8 cellular contexts compared by ENCODE assay signal in genomic region chr5:88502179-88503064, GRCh38.
DNase-seq lines count a peak whose midpoint lies in the region; ATAC-seq and TF ChIP-seq lines count a peak whose summit lies in the region.

No MANE protein-coding gene starts in this region.

- H3K4me1 Mint-ChIP-seq in IgD-negative memory B cell: peaks cover 8 to 10% (median 9%) of the 10 kb centered on the region in 3 donors
- no peaks in the 10 kb centered on the region for H3K4me1 Mint-ChIP-seq in MCF 10A (ENCODE audit: insufficient read depth, unreplicated experiment)
- peaks cover 5 to 21% (median 16%) of the 10 kb centered on the region in 3 donors for H3K4me1 Mint-ChIP-seq in naive B cell

- peak; percentile 49 for DNase-seq in GM12865 (ENCODE audit: low read depth)
- DNase-seq in MCF 10A (ENCODE audit: unreplicated experiment): peak; percentile 7
- DNase-seq in naive B cell: peak; percentile 2
- DNase-seq in SIG-M5 treated with dmso at 0.1 percent for 504 hours (lab: John Stamatoyannopoulos, UW; ENCODE audit: unreplicated experiment): no peak
- DNase-seq in NCI-H1417 treated with DMSO at 0.1 percent for 48 hours (lab: John Stamatoyannopoulos, UW): no peak
- no peak for DNase-seq in NCI-H510A treated with DMSO at 0.1 percent for 48 hours (lab: John Stamatoyannopoulos, UW)

- H3K9me3 Mint-ChIP-seq in IgD-negative memory B cell (no peaks in the 10 kb centered on the region), MCF 10A (ENCODE audit: unreplicated experiment) (no peaks in the 10 kb centered on the region), naive B cell (no peaks in the 10 kb centered on the region)

- intact Hi-C loops in MCF 10A (cut with micrococcal nuclease): no loop called here

- peak overlapping the region; percentile 83 to 93 (median 92) for H3K4me3 Mint-ChIP-seq in IgD-negative memory B cell
- H3K4me3 Mint-ChIP-seq in MCF 10A (ENCODE audit: unreplicated experiment): peak overlapping the region; percentile 36
- H3K4me3 Mint-ChIP-seq in naive B cell: peak overlapping the region; percentile 81 to 95 (median 92)

- peak; percentile 93 for ATAC-seq in GM21526 (IDR thresholded peaks at IDR 0.05; ENCODE audit: low FRiP score, unreplicated experiment)
- ATAC-seq in naive B cell (ENCODE audit: low read depth in 2 of 2): peak; percentile 63 to 67

- peak overlapping the region in 1 of 3 donors; percentile 37 for H3K27ac Mint-ChIP-seq in IgD-negative memory B cell
- no peak overlapping the region for H3K27ac Mint-ChIP-seq in MCF 10A (ENCODE audit: low read depth, unreplicated experiment)
- H3K27ac Mint-ChIP-seq in naive B cell: peak overlapping the region in 5 of 6 donors; percentile 5 to 89 (median 58)

- TF ChIP-seq CTCF in GM12865 (IDR thresholded peaks at IDR 0.05; ENCODE audit: insufficient read depth, low read depth, low read length, missing control alignments): no peak
- TF ChIP-seq CTCF in MCF 10A (IDR thresholded peaks at IDR 0.05; ENCODE audit: unreplicated experiment): no peak

- H3K36me3 Mint-ChIP-seq in IgD-negative memory B cell (no peaks in the 10 kb centered on the region), MCF 10A (ENCODE audit: insufficient read depth, unreplicated experiment) (no peaks in the 10 kb centered on the region), naive B cell (no peaks in the 10 kb centered on the region)

- CTCF ChIA-PET in MCF 10A (lab: Yijun Ruan, JAX): no interaction called here

- H3K4me3 ChIP-seq in GM12865 (ENCODE audit: low read depth, low read length): peak overlapping the region; percentile 57

- BruUV-seq in MCF 10A (replicated peaks; lab: Mats Ljungman, UMichigan): no TSS peak

- POLR2A ChIA-PET in MCF 10A (lab: Yijun Ruan, JAX): no interaction called here

- peaks cover 2% of the 10 kb centered on the region for H3K27me3 Mint-ChIP-seq in IgD-negative memory B cell
- peaks cover 64% of the 10 kb centered on the region for H3K27me3 Mint-ChIP-seq in MCF 10A (ENCODE audit: insufficient read depth, unreplicated experiment)
- H3K27me3 Mint-ChIP-seq in naive B cell: peaks cover 4 to 18% (median 15%) of the 10 kb centered on the region in 3 donors

Comparison
In these comparisons a context has a peak if more than half of its experiments do, and no peak if none do; other contexts are left out.
1. DNase-seq: peak in GM12865 (single experiment), MCF 10A (single experiment) and naive B cell (single experiment); none in SIG-M5 treated with dmso at 0.1 percent for 504 hours (single experiment), NCI-H1417 treated with DMSO at 0.1 percent for 48 hours (single experiment) and NCI-H510A treated with DMSO at 0.1 percent for 48 hours (single experiment).
2. H3K4me3 Mint-ChIP-seq: peak in every context shown above with its lines; median percentile 92 in IgD-negative memory B cell; 92 in naive B cell; 36 in MCF 10A.